14 cellular contexts compared by ENCODE assay signal in the genomic region with DNA sequence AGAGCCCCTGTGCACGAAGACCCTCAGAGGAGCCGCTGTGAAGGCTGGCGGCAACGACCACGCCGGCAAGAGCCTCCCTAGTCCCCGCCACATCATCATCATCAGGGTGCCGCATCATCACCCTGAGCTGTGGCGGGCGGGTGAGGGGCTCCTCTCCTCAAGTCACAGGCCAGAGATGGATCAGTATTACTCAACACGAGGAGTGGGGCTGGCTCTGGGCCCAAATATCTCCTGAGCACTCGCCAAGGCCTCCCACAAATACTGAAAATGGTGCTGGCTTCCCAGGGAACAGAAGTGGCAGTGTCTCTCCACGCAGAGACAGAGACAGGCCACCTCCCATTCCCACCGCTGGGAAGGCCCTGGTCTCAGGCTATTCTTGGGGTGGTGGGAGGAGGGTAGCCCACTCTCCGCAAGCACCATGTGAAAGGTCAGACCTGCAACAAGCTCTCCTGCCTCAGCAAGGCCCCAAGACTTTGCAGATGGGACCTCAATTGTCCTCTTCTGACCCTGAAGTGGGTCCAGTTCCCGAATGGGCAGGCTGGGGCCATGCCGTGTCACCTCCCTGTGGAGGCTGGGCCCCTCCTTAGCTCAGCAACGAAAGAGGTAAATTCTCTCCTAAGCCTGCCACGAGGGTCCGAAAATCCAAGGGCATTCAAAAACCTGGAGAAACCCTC. TPM values are rescaled to one million over a fixed set of nuclear protein-coding genes. Genes with fewer than 3 reads are reported as not detected.
DNase-seq lines count a peak whose midpoint lies in the region; ATAC-seq and TF ChIP-seq lines count a peak whose summit lies in the region.
"Had no signal": no experiment of that assay in that cellular context is flagged by ENCODE, and none has a peak within 500 bp of the region (broad histone marks: within the 10 kb centered on the region; RNA-seq: fewer than 3 reads in every experiment).

No MANE protein-coding gene starts in this region.

- no peaks in the 10 kb centered on the region for H4K20me1 ChIP-seq in mammary epithelial cell (ENCODE audit: insufficient read depth, low read length)

- H3K36me3 ChIP-seq in mammary epithelial cell (ENCODE audit: insufficient read depth, low read length): no peaks in the 10 kb centered on the region
- no peaks in the 10 kb centered on the region for H3K36me3 ChIP-seq in lower lobe of right lung
- no peaks in the 10 kb centered on the region for H3K36me3 ChIP-seq in sigmoid colon

- in situ Hi-C loops in mammary epithelial cell (cut with MboI; ENCODE audit: low sequenced_read_pairs in 2 of 2): no loop called here

- WGBS in mammary epithelial cell (ENCODE audit: low coverage, missing lambda C conversion rate): 85% methylated on average over 6 of the region's 20 CpGs
- 88 to 89% methylated on average over 20 of the region's 20 CpGs for WGBS in sigmoid colon, 2 donors

- intact Hi-C loops in MCF 10A (cut with micrococcal nuclease): no loop called here
- intact Hi-C loops in mammary epithelial cell (cut with micrococcal nuclease): no loop called here
- intact Hi-C loops in lower lobe of right lung (cut with DNase I): no loop called here
- intact Hi-C loops in sigmoid colon (cut with DNase I): no loop called here

- no peak overlapping the region for H2AFZ ChIP-seq in mammary epithelial cell (ENCODE audit: low read depth, low read length)
- H2AFZ ChIP-seq: GM23338 had no signal

- dilution Hi-C loops in mammary epithelial cell (cut with HindIII; ENCODE audit: low sequenced_read_pairs): no loop called here

- H3K4me1 ChIP-seq in mammary epithelial cell (ENCODE audit: insufficient read depth, low read length) (no peaks in the 10 kb centered on the region), lower lobe of right lung (no peaks in the 10 kb centered on the region), sigmoid colon (no peaks in the 10 kb centered on the region)

- no peaks in the 10 kb centered on the region for H3K4me1 Mint-ChIP-seq in MCF 10A (ENCODE audit: insufficient read depth, unreplicated experiment)
- H3K4me1 Mint-ChIP-seq: B cell; CD4-positive, alpha-beta memory T cell; GM23338 had no signal

- no TSS peak for BruUV-seq in MCF 10A (replicated peaks; lab: Mats Ljungman, UMichigan)
- no TSS peak for BruUV-seq in mammary epithelial cell (replicated peaks; lab: Mats Ljungman, UMichigan)

- DNase-seq in MCF 10A (ENCODE audit: unreplicated experiment): peak; percentile 33
- no peak for DNase-seq in mammary epithelial cell
- DNase-seq in lower lobe of right lung: peak; percentile 57
- peak; percentile 54 for DNase-seq in sigmoid colon
- DNase-seq in HPDE6-E6E7 (ENCODE audit: extremely low spot score): no peak
- DNase-seq in activated T-cell treated with anti-CD3 and anti-CD28 coated beads, Interleukin-2, amount 50 U/mL, for 48 hours: no peak
- DNase-seq: C1 segment of cervical spinal cord; CD4-positive, alpha-beta memory T cell; DMS79; H7 had no signal

- no peak for TF ChIP-seq EP300 in sigmoid colon (IDR thresholded peaks at IDR 0.05)

- H3K27me3 ChIP-seq in mammary epithelial cell (ENCODE audit: insufficient read depth, low read length) (no peaks in the 10 kb centered on the region), lower lobe of right lung (ENCODE audit: low read depth) (no peaks in the 10 kb centered on the region), sigmoid colon (no peaks in the 10 kb centered on the region)

- H3K27me3 Mint-ChIP-seq in MCF 10A (ENCODE audit: insufficient read depth, unreplicated experiment): no peaks in the 10 kb centered on the region

- peaks cover 28% of the 10 kb centered on the region for H3K9me3 ChIP-seq in mammary epithelial cell (replicated peaks; ENCODE audit: insufficient read depth, low read length)
- no peaks in the 10 kb centered on the region for H3K9me3 ChIP-seq in lower lobe of right lung
- H3K9me3 ChIP-seq in sigmoid colon: no peaks in the 10 kb centered on the region

- H3K79me2 ChIP-seq in mammary epithelial cell (ENCODE audit: insufficient read depth, low read length): no peaks in the 10 kb centered on the region

- H3K27ac Mint-ChIP-seq in MCF 10A (ENCODE audit: low read depth, unreplicated experiment): no peak overlapping the region
- H3K27ac Mint-ChIP-seq: B cell; CD4-positive, alpha-beta memory T cell; GM23338 had no signal

- H3K9ac ChIP-seq in mammary epithelial cell (ENCODE audit: insufficient read depth, low read length): no peak overlapping the region

- TF ChIP-seq CTCF in MCF 10A (IDR thresholded peaks at IDR 0.05; ENCODE audit: unreplicated experiment) (no peak), mammary epithelial cell (conservative IDR thresholded peaks at IDR 0.05 in 1 of 2, IDR thresholded peaks at IDR 0.05 in 1 of 2; ENCODE audit: extremely low read depth in 1 of 2, insufficient read depth in 1 of 2, low read depth in 1 of 2, low read length in 2 of 2) (no peak), lower lobe of right lung (IDR thresholded peaks at IDR 0.05) (no peak), sigmoid colon (IDR thresholded peaks at IDR 0.05) (no peak)

- H3K27ac ChIP-seq in mammary epithelial cell (ENCODE audit: insufficient read depth, low read depth, low read length): no peak overlapping the region
- no peak overlapping the region for H3K27ac ChIP-seq in lower lobe of right lung
- H3K27ac ChIP-seq in sigmoid colon: no peak overlapping the region

- ATAC-seq in lower lobe of right lung: no peak
- no peak for ATAC-seq in GM18511 (IDR thresholded peaks at IDR 0.05; ENCODE audit: unreplicated experiment)
- ATAC-seq: GM12878, GM23338 had no signal

- no peaks in the 10 kb centered on the region for H3K9me3 Mint-ChIP-seq in MCF 10A (ENCODE audit: unreplicated experiment)

- POLR2A ChIA-PET in MCF 10A (lab: Yijun Ruan, JAX): interaction anchor here (5.5 kb wide), 1 partner anchor 16 kb away, joined by 61 read pairs; no protein-coding TSS in a partner anchor

- no peak for TF ChIP-seq POLR2A in sigmoid colon (IDR thresholded peaks at IDR 0.05)

- CTCF ChIA-PET in MCF 10A (lab: Yijun Ruan, JAX) (no interaction called here), mammary epithelial cell (lab: Charles Lee; ENCODE audit: low non-redundant PET) (no interaction called here)

- no peak overlapping the region for H3K4me3 ChIP-seq in mammary epithelial cell (replicated peaks in 1 of 3; ENCODE audit: insufficient read depth in 1 of 3, low read depth in 2 of 3, low read length in 3 of 3)
- H3K4me3 ChIP-seq in lower lobe of right lung: no peak overlapping the region
- H3K4me3 ChIP-seq in sigmoid colon: no peak overlapping the region
- H3K4me3 ChIP-seq: GM12878, GM23338 had no signal

- H3K4me2 ChIP-seq in mammary epithelial cell (ENCODE audit: insufficient read depth, low read depth, low read length): no peak overlapping the region
- H3K4me2 ChIP-seq: GM23338 had no signal

- no peaks in the 10 kb centered on the region for H3K36me3 Mint-ChIP-seq in MCF 10A (ENCODE audit: insufficient read depth, unreplicated experiment)
- H3K36me3 Mint-ChIP-seq: CD4-positive, alpha-beta memory T cell had no signal

- H3K4me3 Mint-ChIP-seq in MCF 10A (ENCODE audit: unreplicated experiment): no peak overlapping the region
- H3K4me3 Mint-ChIP-seq: B cell; CD4-positive, alpha-beta memory T cell; GM23338 had no signal

RNA-seq across cellular contexts. Expression of a gene that starts 39.3 kb away (rescaled TPM):
- total RNA-seq in MCF 10A (2022) (24.3 and 24.8 TPM in 2 replicates), mammary epithelial cell (10 to 100 TPM; 12.5 to 14.1 TPM), lower lobe of right lung (8.7 TPM), sigmoid colon (10 to 100 TPM; 17.8 to 29.4 (median 21.7) TPM)
- polyA plus RNA-seq in mammary epithelial cell (5.7 TPM), sigmoid colon (1 to 10 TPM; 3.7 to 5.8 (median 4.8) TPM)
- polyA minus RNA-seq in mammary epithelial cell: not detected

Comparison
In these comparisons a context has a peak if more than half of its experiments do, and no peak if none do; other contexts are left out.
1. DNase-seq: peak in MCF 10A (single experiment), lower lobe of right lung (single experiment) and sigmoid colon (single experiment); none in mammary epithelial cell (single experiment), HPDE6-E6E7 (single experiment) and activated T-cell treated with anti-CD3 and anti-CD28 coated beads, Interleukin-2, amount 50 U/mL, for 48 hours (0 of 2).